In genomic region chr7:99996755-99997544, GRCh38 we compare ENCODE assay signal across 8 cellular contexts. TPM values are rescaled to one million over a fixed set of nuclear protein-coding genes. Genes with fewer than 3 reads are reported as not detected.
DNase-seq lines count a peak whose midpoint lies in the region; FAIRE-seq and TF ChIP-seq lines count a peak whose summit lies in the region.

No MANE protein-coding gene starts in this region.

- no peak for TF ChIP-seq CTCF in glutamatergic neuron (IDR thresholded peaks at IDR 0.05; ENCODE audit: partially characterized antibody, unreplicated experiment)

- no peaks in the 10 kb centered on the region for H3K9me3 Mint-ChIP-seq in activated CD4-positive, alpha-beta memory T cell treated with anti-CD3 and anti-CD28 coated beads, Interleukin-2, amount 10 ng/mL, durations not matched to agents 7 days and 5 days
- H3K9me3 Mint-ChIP-seq in glutamatergic neuron (ENCODE audit: unreplicated experiment): no peaks in the 10 kb centered on the region

- peak overlapping the region in 20 of 21 experiments; percentile 45 to 90 (median 76) for H3K27ac ChIP-seq in skin epidermis

- H3K4me3 Mint-ChIP-seq in activated CD4-positive, alpha-beta memory T cell treated with anti-CD3 and anti-CD28 coated beads, Interleukin-2, amount 10 ng/mL, durations not matched to agents 7 days and 5 days: peak overlapping the region; percentile 60
- peak overlapping the region; percentile 74 for H3K4me3 Mint-ChIP-seq in glutamatergic neuron (ENCODE audit: unreplicated experiment)

- no peak for TF ChIP-seq POLR2A in GM12891 (IDR thresholded peaks at IDR 0.05; ENCODE audit: low read depth, low read length)

- POLR2A ChIA-PET in activated CD4-positive, alpha-beta memory T cell treated with anti-CD3 and anti-CD28 coated beads, Interleukin-2, amount 10 ng/mL, durations not matched to agents 7 days and 5 days (lab: Charles Lee): interaction anchor here (1.5 to 3.7 kb wide), 4 partner anchors 16 to 78 kb away, joined by 3 to 30 read pairs (median 6); partner anchors contain the start of genes ZKSCAN1 and ZSCAN21

- CTCF ChIA-PET in activated CD4-positive, alpha-beta memory T cell treated with anti-CD3 and anti-CD28 coated beads, Interleukin-2, amount 10 ng/mL, durations not matched to agents 7 days and 5 days (lab: Charles Lee): interaction anchor here (0.6 to 11.0 kb wide), 4 partner anchors 18 to 81 kb away, joined by 4 to 138 read pairs (median 13); partner anchors contain the start of genes TRIM4 and ZKSCAN1

- no peaks in the 10 kb centered on the region for H3K36me3 Mint-ChIP-seq in activated CD4-positive, alpha-beta memory T cell treated with anti-CD3 and anti-CD28 coated beads, Interleukin-2, amount 10 ng/mL, durations not matched to agents 7 days and 5 days (ENCODE audit: low read depth)
- no peaks in the 10 kb centered on the region for H3K36me3 Mint-ChIP-seq in glutamatergic neuron (ENCODE audit: unreplicated experiment)

- DNase-seq in GM12891 (ENCODE audit: insufficient read length, low spot score) (no peak), glutamatergic neuron (no peak), HK-2 (ENCODE audit: unreplicated experiment) (no peak), EL (no peak), AG08395 (ENCODE audit: low spot score) (no peak), NCI-H1930 (lab: John Stamatoyannopoulos, UW) (no peak)
- DNase-seq in activated CD4-positive, alpha-beta memory T cell treated with anti-CD3 and anti-CD28 coated beads, Interleukin-2, amount 10 ng/mL, durations not matched to agents 7 days and 5 days: no peak

- FAIRE-seq in GM12891 (lab: Jason Lieb, UNC): peak; percentile 35

- H3K4me1 Mint-ChIP-seq in activated CD4-positive, alpha-beta memory T cell treated with anti-CD3 and anti-CD28 coated beads, Interleukin-2, amount 10 ng/mL, durations not matched to agents 7 days and 5 days: peaks cover 38% of the 10 kb centered on the region
- H3K4me1 Mint-ChIP-seq in glutamatergic neuron (ENCODE audit: low read depth, unreplicated experiment): peaks cover 6% of the 10 kb centered on the region

- H3K27me3 Mint-ChIP-seq in activated CD4-positive, alpha-beta memory T cell treated with anti-CD3 and anti-CD28 coated beads, Interleukin-2, amount 10 ng/mL, durations not matched to agents 7 days and 5 days: peaks cover 3% of the 10 kb centered on the region
- no peaks in the 10 kb centered on the region for H3K27me3 Mint-ChIP-seq in glutamatergic neuron (ENCODE audit: unreplicated experiment)

- peak overlapping the region; percentile 28 to 44 (median 33) for H3K4me3 ChIP-seq in skin epidermis

- peak overlapping the region; percentile 71 for H3K27ac Mint-ChIP-seq in activated CD4-positive, alpha-beta memory T cell treated with anti-CD3 and anti-CD28 coated beads, Interleukin-2, amount 10 ng/mL, durations not matched to agents 7 days and 5 days
- H3K27ac Mint-ChIP-seq in glutamatergic neuron (ENCODE audit: unreplicated experiment): peak overlapping the region; percentile 87

TF ChIP-seq in GM12891, 5 proteins besides CTCF, POLR2A, EP300 and RAD21:
- TF ChIP-seq TAF1 (IDR thresholded peaks at IDR 0.05; ENCODE audit: low read depth, low read length): no peak
- TF ChIP-seq SPI1 (IDR thresholded peaks at IDR 0.05; ENCODE audit: low read depth, low read length): no peak
- no peak for TF ChIP-seq POU2F2 (IDR thresholded peaks at IDR 0.05; ENCODE audit: low read depth, low read length)
- TF ChIP-seq PAX5 (IDR thresholded peaks at IDR 0.05; ENCODE audit: insufficient read depth, low read length, severe bottlenecking): no peak
- no peak for TF ChIP-seq POLR2AphosphoS5 (IDR thresholded peaks at IDR 0.05; ENCODE audit: low read depth, low read length)

RNA-seq across cellular contexts. Expression of gene ZKSCAN1, which starts 18.4 kb away (rescaled TPM):
- 10.5 TPM for polyA plus RNA-seq in GM12891 (2012; ENCODE audit: low read depth, missing spikeins)
- total RNA-seq in activated CD4-positive, alpha-beta memory T cell treated with anti-CD3 and anti-CD28 coated beads, Interleukin-2, amount 10 ng/mL, durations not matched to agents 7 days and 5 days: 10 to 100 TPM; 63.1 to 65.5 TPM
- 127 TPM for total RNA-seq in glutamatergic neuron (ENCODE audit: unreplicated experiment)

RNA-seq across cellular contexts. Expression of gene AZGP1, which starts 21.1 kb away (rescaled TPM):
- not detected for polyA plus RNA-seq in GM12891 (2012; ENCODE audit: low read depth, missing spikeins)
- not detected for total RNA-seq in activated CD4-positive, alpha-beta memory T cell treated with anti-CD3 and anti-CD28 coated beads, Interleukin-2, amount 10 ng/mL, durations not matched to agents 7 days and 5 days
- total RNA-seq in glutamatergic neuron (ENCODE audit: unreplicated experiment): 0.44 TPM

RNA-seq across cellular contexts. Expression of gene ZSCAN21, which starts 52.6 kb away (rescaled TPM):
- 6.7 TPM for polyA plus RNA-seq in GM12891 (2012; ENCODE audit: low read depth, missing spikeins)
- 1 to 10 TPM; 6.9 TPM for total RNA-seq in activated CD4-positive, alpha-beta memory T cell treated with anti-CD3 and anti-CD28 coated beads, Interleukin-2, amount 10 ng/mL, durations not matched to agents 7 days and 5 days
- total RNA-seq in glutamatergic neuron (ENCODE audit: unreplicated experiment): 26.3 TPM
